ENCODE assay signal across 13 cellular contexts in the genomic region with DNA sequence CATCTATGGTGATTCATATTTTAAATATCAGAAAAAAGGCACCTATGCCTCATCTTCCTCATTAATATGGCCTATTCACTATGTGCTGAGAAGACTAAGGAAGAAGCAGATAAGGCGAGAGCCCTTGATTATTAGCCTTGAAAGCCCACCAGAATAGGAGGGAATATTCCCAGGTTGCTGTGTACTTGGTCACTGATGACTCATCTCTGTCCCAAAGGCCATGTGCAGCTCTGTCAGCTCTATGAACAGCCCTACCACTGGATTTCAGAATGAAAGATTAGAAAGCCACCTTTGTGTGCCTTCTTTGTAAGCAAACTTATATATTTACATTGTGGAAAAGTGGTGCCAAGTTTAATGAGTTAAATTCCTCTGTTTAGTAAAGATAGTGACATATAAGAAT.
DNase-seq lines count a peak whose midpoint lies in the region; ATAC-seq and TF ChIP-seq lines count a peak whose summit lies in the region.
"Had no signal": no experiment of that assay in that cellular context is flagged by ENCODE, and none has a peak within 500 bp of the region (broad histone marks: within the 10 kb centered on the region; RNA-seq: fewer than 3 reads in every experiment).

No MANE protein-coding gene starts in this region.

- peak overlapping the region; percentile 54 for H2AFZ ChIP-seq in smooth muscle cell (ENCODE audit: low read depth)

- peaks cover 11% of the 10 kb centered on the region for H3K4me1 ChIP-seq in SJCRH30
- H3K4me1 ChIP-seq in smooth muscle cell (ENCODE audit: low read depth): no peaks in the 10 kb centered on the region

- H3K36me3 ChIP-seq in SJCRH30 (no peaks in the 10 kb centered on the region), smooth muscle cell (ENCODE audit: low read depth) (no peaks in the 10 kb centered on the region)

- no peak overlapping the region for H3K4me3 ChIP-seq in SJCRH30
- H3K4me3 ChIP-seq in smooth muscle cell: no peak overlapping the region

- ATAC-seq in GM18861 (IDR thresholded peaks at IDR 0.05; ENCODE audit: unreplicated experiment) (peak; percentile 29), HG02759 (IDR thresholded peaks at IDR 0.05; ENCODE audit: unreplicated experiment) (peak; percentile 46), HG03196 (IDR thresholded peaks at IDR 0.05; ENCODE audit: unreplicated experiment) (no peak), GM21526 (IDR thresholded peaks at IDR 0.05; ENCODE audit: low FRiP score, unreplicated experiment) (no peak)
- ATAC-seq: right cardiac atrium, Right ventricle myocardium inferior had no signal

- no peak overlapping the region for H3K4me2 ChIP-seq in smooth muscle cell

- no peaks in the 10 kb centered on the region for H4K20me1 ChIP-seq in smooth muscle cell (ENCODE audit: low read depth)

- H3K9ac ChIP-seq in smooth muscle cell (ENCODE audit: low read depth): no peak overlapping the region

- 56% methylated on average over 1 of the region's 1 CpG for WGBS in smooth muscle cell (ENCODE audit: low lambda C conversion rate)

- H3K9me3 ChIP-seq in SJCRH30 (replicated peaks) (no peaks in the 10 kb centered on the region), smooth muscle cell (replicated peaks; ENCODE audit: low read depth) (no peaks in the 10 kb centered on the region)

- no peak for TF ChIP-seq CTCF in smooth muscle cell (IDR thresholded peaks at IDR 0.05; ENCODE audit: borderline replicate concordance, insufficient read depth, poor library complexity, severe bottlenecking)

- H3K27ac ChIP-seq in SJCRH30: no peak overlapping the region
- no peak overlapping the region for H3K27ac ChIP-seq in smooth muscle cell (ENCODE audit: low read depth)

- DNase-seq in SJCRH30 (peak; percentile 19 to 62), smooth muscle cell (lab: John Stamatoyannopoulos, UW; ENCODE audit: unreplicated experiment) (no peak), germinal center (ENCODE audit: low spot score) (no peak)
- DNase-seq: DND-41; effector CD8-positive, alpha-beta T cell; hypothalamus; Kasumi-1; right cardiac atrium had no signal

- H3K79me2 ChIP-seq in smooth muscle cell (ENCODE audit: low read depth): no peaks in the 10 kb centered on the region

- H3K27me3 ChIP-seq in SJCRH30 (no peaks in the 10 kb centered on the region), smooth muscle cell (ENCODE audit: low read depth) (no peaks in the 10 kb centered on the region)

- no peaks in the 10 kb centered on the region for H3F3A ChIP-seq in smooth muscle cell (ENCODE audit: low read depth)

Comparison
In these comparisons a context has a peak if more than half of its experiments do, and no peak if none do; other contexts are left out.
1. ATAC-seq: peak in GM18861 (single experiment) and HG02759 (single experiment); none in HG03196 (single experiment) and GM21526 (single experiment).
2. DNase-seq: peak in SJCRH30 (2 of 2); none in smooth muscle cell (single experiment) and germinal center (single experiment).